Comparison of ENCODE assay signal across 8 cellular contexts in the genomic region with DNA sequence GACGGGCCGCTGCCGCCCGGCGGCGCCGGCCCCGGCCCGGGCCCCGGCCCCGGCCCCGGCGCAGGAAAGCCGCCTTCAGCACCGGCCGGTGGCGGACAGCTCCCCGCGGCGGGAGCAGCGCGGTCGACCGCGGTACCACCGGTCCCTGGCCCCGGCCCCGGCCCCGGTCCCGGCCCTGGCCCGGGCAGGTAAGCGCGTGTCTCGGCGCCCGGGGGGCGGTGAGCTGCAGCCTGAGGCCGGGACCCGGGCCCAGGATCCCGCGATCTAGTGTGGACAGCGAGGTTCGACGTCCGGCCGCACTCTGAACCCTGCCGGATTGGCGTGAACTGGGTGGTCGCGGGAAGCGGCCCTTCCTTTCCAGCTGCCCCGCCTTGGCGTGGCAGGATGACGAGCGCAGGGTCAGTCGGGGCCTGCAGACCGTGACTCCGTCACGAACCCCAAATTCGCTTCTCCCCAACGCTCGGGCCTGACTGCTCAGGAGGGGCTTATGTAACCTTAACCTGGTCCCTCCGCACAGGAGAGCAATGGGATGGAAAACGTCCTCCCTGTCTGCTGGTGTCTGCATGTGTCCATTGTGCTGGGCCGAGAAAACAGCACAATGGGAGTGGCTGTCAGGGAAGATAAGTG. TPM values are rescaled to one million over a fixed set of nuclear protein-coding genes. Genes with fewer than 3 reads are reported as not detected.
DNase-seq lines count a peak whose midpoint lies in the region; ATAC-seq, FAIRE-seq and TF ChIP-seq lines count a peak whose summit lies in the region.

No MANE protein-coding gene starts in this region.

- H3K9me3 ChIP-seq in Panc1 (ENCODE audit: control insufficient read depth, insufficient read depth, low read depth, low read length) = no peaks in the 10 kb centered on the region
- H3K9me3 ChIP-seq in astrocyte (ENCODE audit: insufficient read depth, low read depth, low read length) = no peaks in the 10 kb centered on the region

- no TSS peak for BruUV-seq in Panc1 (replicated peaks; lab: Mats Ljungman, UMichigan)

- H3K27ac ChIP-seq in Panc1 (ENCODE audit: low read length) (no peak overlapping the region), astrocyte (ENCODE audit: low read depth, low read length) (no peak overlapping the region)

- CTCF ChIA-PET in Panc1 (lab: Charles Lee) = no interaction called here

- peak overlapping the region; percentile 50 to 75 for H3K4me3 ChIP-seq in Panc1 (ENCODE audit: low read depth in 2 of 2, low read length in 2 of 2)
- H3K4me3 ChIP-seq in astrocyte (ENCODE audit: insufficient read depth, low read depth, low read length) = peak overlapping the region; percentile 53

- POLR2A ChIA-PET in Panc1 (lab: Charles Lee) = no interaction called here

- DNase-seq in Panc1 (ENCODE audit: low read depth, low spot score) = no peak
- DNase-seq in astrocyte (ENCODE audit: low read depth) = no peak
- DNase-seq in iris pigment epithelial cell (ENCODE audit: low read depth) = peak; percentile 9
- DNase-seq in stimulated activated CD4-positive, alpha-beta T cell treated with anti-CD3 and anti-CD28 coated beads, Interleukin-15, amount 100 ng/mL, for 24 hours = peak; percentile 67
- DNase-seq in NCI-H1105 (lab: John Stamatoyannopoulos, UW) = no peak
- DNase-seq in SIG-M5 (lab: John Stamatoyannopoulos, UW) = no peak

- H3K4me3 Mint-ChIP-seq in astrocyte (ENCODE audit: unreplicated experiment) = peak overlapping the region; percentile 76

- peaks cover 3% of the 10 kb centered on the region for H3K9me3 Mint-ChIP-seq in astrocyte (ENCODE audit: unreplicated experiment)

- peak overlapping the region; percentile 14 for H3K27ac Mint-ChIP-seq in astrocyte (ENCODE audit: unreplicated experiment)

- peaks cover 33% of the 10 kb centered on the region for H3K27me3 Mint-ChIP-seq in astrocyte (ENCODE audit: low read depth, unreplicated experiment)

- no peak overlapping the region for H2AFZ ChIP-seq in astrocyte (ENCODE audit: low read depth, low read length)

- peak; percentile 47 for ATAC-seq in GM18517 (IDR thresholded peaks at IDR 0.05; ENCODE audit: unreplicated experiment)
- ATAC-seq in HG02678 (IDR thresholded peaks at IDR 0.05; ENCODE audit: unreplicated experiment) = peak; percentile 62
- peak; percentile 81 for ATAC-seq in Panc1

- in situ Hi-C loops in Panc1 (cut with HindIII; ENCODE audit: low pct_unique_long_range_greater_than_20kb, low sequenced_read_pairs) = no loop called here

- TF ChIP-seq CTCF in Panc1 (IDR thresholded peaks at IDR 0.05) = no peak
- TF ChIP-seq CTCF in astrocyte (IDR thresholded peaks at IDR 0.05; ENCODE audit: insufficient read depth, low read depth, low read length) = no peak

- no peaks in the 10 kb centered on the region for H3K4me1 Mint-ChIP-seq in astrocyte (ENCODE audit: low read depth, unreplicated experiment)

- H3K79me2 ChIP-seq in astrocyte (ENCODE audit: insufficient read depth, low read length) = no peaks in the 10 kb centered on the region

- H3K9ac ChIP-seq in astrocyte (ENCODE audit: low read length) = no peak overlapping the region

- H3K27me3 ChIP-seq in Panc1 (ENCODE audit: control insufficient read depth, insufficient read depth, low read length) = peaks cover 4% of the 10 kb centered on the region; the same call in 1 of the 2 replicates
- peaks cover 22% of the 10 kb centered on the region for H3K27me3 ChIP-seq in astrocyte (ENCODE audit: insufficient read depth, low read length)

- peak overlapping the region; percentile 99 for H3K4me2 ChIP-seq in astrocyte (ENCODE audit: low read length)

- H3K36me3 ChIP-seq in Panc1 (ENCODE audit: control insufficient read depth, insufficient read depth, low read length) (no peaks in the 10 kb centered on the region), astrocyte (ENCODE audit: insufficient read depth, low read length) (no peaks in the 10 kb centered on the region)

- H3K4me1 ChIP-seq in Panc1 (ENCODE audit: control insufficient read depth, insufficient read depth, low read length) (no peaks in the 10 kb centered on the region), astrocyte (ENCODE audit: insufficient read depth, low read length) (peaks cover 12% of the 10 kb centered on the region)

- H3K36me3 Mint-ChIP-seq in astrocyte (ENCODE audit: low read depth, unreplicated experiment) = no peaks in the 10 kb centered on the region

- no peak for FAIRE-seq in astrocyte (lab: Jason Lieb, UNC)

- H4K20me1 ChIP-seq in astrocyte (ENCODE audit: insufficient read depth, low read length) = peaks cover 4% of the 10 kb centered on the region

- intact Hi-C loops in Panc1 (cut with micrococcal nuclease; ENCODE audit: unreplicated experiment) = no loop called here

RNA-seq across cellular contexts. Expression of a gene that starts 0.5 kb away (rescaled TPM):
- total RNA-seq in Panc1 (2021; ENCODE audit: unreplicated experiment) (0.87 TPM), astrocyte (0.75 and 0.86 TPM in 2 replicates)
- polyA plus RNA-seq in Panc1 (2012; ENCODE audit: insufficient read length) = 0.76 TPM

Comparison
In these comparisons a context has a peak if more than half of its experiments do, and no peak if none do; other contexts are left out.
1. DNase-seq: peak in iris pigment epithelial cell (single experiment) and stimulated activated CD4-positive, alpha-beta T cell treated with anti-CD3 and anti-CD28 coated beads, Interleukin-15, amount 100 ng/mL, for 24 hours (single experiment); none in Panc1 (single experiment), astrocyte (single experiment), NCI-H1105 (single experiment) and SIG-M5 (single experiment).
2. Peak in every context shown above with its lines, with median percentiles within 50 percentile points of each other: ATAC-seq.